Comparison of ENCODE assay signal across 15 cellular contexts in genomic region chr3:140242818-140243276, GRCh38.
DNase-seq lines count a peak whose midpoint lies in the region; ATAC-seq and TF ChIP-seq lines count a peak whose summit lies in the region.
"Had no signal": no experiment of that assay in that cellular context is flagged by ENCODE, and none has a peak within 500 bp of the region (broad histone marks: within the 10 kb centered on the region; RNA-seq: fewer than 3 reads in every experiment).

No MANE protein-coding gene starts in this region.

- in situ Hi-C loops in astrocyte of the cerebellum (cut with HindIII; ENCODE audit: low sequenced_read_pairs): no loop called here

- H3K27ac ChIP-seq in thyroid gland: no peak overlapping the region
- H3K27ac ChIP-seq: ascending aorta had no signal

- TF ChIP-seq POLR2A in thyroid gland (IDR thresholded peaks at IDR 0.05): no peak

- no peaks in the 10 kb centered on the region for H3K9me3 ChIP-seq in thyroid gland
- H3K9me3 ChIP-seq: ascending aorta had no signal

- intact Hi-C loops in thyroid gland (cut with DNase I): no loop called here

- H3K27me3 Mint-ChIP-seq in activated CD8-positive, alpha-beta memory T cell treated with anti-CD3 and anti-CD28 coated beads, Interleukin-2, amount 10 ng/mL, durations not matched to agents 7 days and 5 days: no peaks in the 10 kb centered on the region
- H3K27me3 Mint-ChIP-seq: activated CD4-positive, alpha-beta T cell treated with anti-CD3 and anti-CD28 coated beads, Interleukin-2, amount 10 ng/mL, durations not matched to agents 24 days and 14 days had no signal

- no peaks in the 10 kb centered on the region for H3K4me1 Mint-ChIP-seq in activated CD8-positive, alpha-beta memory T cell treated with anti-CD3 and anti-CD28 coated beads, Interleukin-2, amount 10 ng/mL, durations not matched to agents 7 days and 5 days
- H3K4me1 Mint-ChIP-seq: activated CD4-positive, alpha-beta T cell treated with anti-CD3 and anti-CD28 coated beads, Interleukin-2, amount 10 ng/mL, durations not matched to agents 24 days and 14 days had no signal

- 55 to 69% methylated on average over 5 of the region's 5 CpGs for WGBS in thyroid gland, 2 donors

- H3K9me3 Mint-ChIP-seq in activated CD8-positive, alpha-beta memory T cell treated with anti-CD3 and anti-CD28 coated beads, Interleukin-2, amount 10 ng/mL, durations not matched to agents 7 days and 5 days (ENCODE audit: low read depth): no peaks in the 10 kb centered on the region
- H3K9me3 Mint-ChIP-seq: activated CD4-positive, alpha-beta T cell treated with anti-CD3 and anti-CD28 coated beads, Interleukin-2, amount 10 ng/mL, durations not matched to agents 24 days and 14 days; activated T-helper 1 cell treated with anti-CD3 and anti-CD28 coated beads, Interleukin-12 subunit alpha, Interleukin-12 subunit beta, Interleukin-2, Interleukin-4 antibody, amounts not matched to agents 30 ng/mL and 10 ng/mL and 1 ng/mL, durations not matched to agents 14 hours and 24 hours and 36 hours; T-helper 1 cell treated with Interleukin-12 subunit alpha and Interleukin-12 subunit beta and Interleukin-4 antibody, amounts not matched to agents 30 μg/mL and 1 μg/mL, for 36 hours had no signal

- H3K4me3 ChIP-seq in astrocyte of the cerebellum (ENCODE audit: low read depth, low read length) (no peak overlapping the region), thyroid gland (replicated peaks in 1 of 3) (no peak overlapping the region)
- H3K4me3 ChIP-seq: ascending aorta had no signal

- no peaks in the 10 kb centered on the region for H3K36me3 ChIP-seq in thyroid gland
- H3K36me3 ChIP-seq: ascending aorta had no signal

- H3K4me1 ChIP-seq in thyroid gland: no peaks in the 10 kb centered on the region

- no peaks in the 10 kb centered on the region for H3K36me3 Mint-ChIP-seq in activated CD8-positive, alpha-beta memory T cell treated with anti-CD3 and anti-CD28 coated beads, Interleukin-2, amount 10 ng/mL, durations not matched to agents 7 days and 5 days

- no peak overlapping the region for H3K4me3 Mint-ChIP-seq in activated CD8-positive, alpha-beta memory T cell treated with anti-CD3 and anti-CD28 coated beads, Interleukin-2, amount 10 ng/mL, durations not matched to agents 7 days and 5 days
- H3K4me3 Mint-ChIP-seq: activated CD4-positive, alpha-beta T cell treated with anti-CD3 and anti-CD28 coated beads, Interleukin-2, amount 10 ng/mL, durations not matched to agents 24 days and 14 days; activated T-helper 1 cell treated with anti-CD3 and anti-CD28 coated beads, Interleukin-12 subunit alpha, Interleukin-12 subunit beta, Interleukin-2, Interleukin-4 antibody, amounts not matched to agents 30 ng/mL and 10 ng/mL and 1 ng/mL, durations not matched to agents 14 hours and 24 hours and 36 hours; T-helper 1 cell treated with Interleukin-12 subunit alpha and Interleukin-12 subunit beta and Interleukin-4 antibody, amounts not matched to agents 30 μg/mL and 1 μg/mL, for 36 hours had no signal

- ATAC-seq in activated CD8-positive, alpha-beta memory T cell treated with anti-CD3 and anti-CD28 coated beads, Interleukin-2, amount 10 ng/mL, durations not matched to agents 7 days and 5 days: no peak
- ATAC-seq: stimulated activated naive CD8-positive, alpha-beta T cell treated with anti-CD3 and anti-CD28 coated beads, Interleukin-15, Interleukin-2, amounts not matched to agents 100 U/mL and 50 U/mL, for 24 hours had no signal

- DNase-seq in COR-L47 (lab: John Stamatoyannopoulos, UW) (peak; percentile 81), NCI-H1105 treated with DMSO at 0.1 percent for 48 hours (lab: John Stamatoyannopoulos, UW) (peak; percentile 97), astrocyte of the cerebellum (ENCODE audit: low read depth) (peak; percentile 32), kidney tubule cell (ENCODE audit: low spot score) (peak; percentile 91), Kasumi-1 (lab: John Stamatoyannopoulos, UW) (no peak), thyroid gland (no peak), NCI-H2196 treated with DMSO at 0.1 percent for 48 hours (lab: John Stamatoyannopoulos, UW; ENCODE audit: unreplicated experiment) (no peak)
- DNase-seq in activated CD8-positive, alpha-beta memory T cell treated with anti-CD3 and anti-CD28 coated beads, Interleukin-2, amount 10 ng/mL, durations not matched to agents 7 days and 5 days: no peak
- DNase-seq: activated CD4-positive, alpha-beta T cell treated with anti-CD3 and anti-CD28 coated beads, Interleukin-2, amount 10 ng/mL, durations not matched to agents 24 days and 14 days; AML-193; MV-4-11; stimulated activated naive CD8-positive, alpha-beta T cell treated with anti-CD3 and anti-CD28 coated beads, Interleukin-15, Interleukin-2, amounts not matched to agents 100 U/mL and 50 U/mL, for 24 hours had no signal

- CTCF ChIA-PET in activated CD8-positive, alpha-beta memory T cell treated with anti-CD3 and anti-CD28 coated beads, Interleukin-2, amount 10 ng/mL, durations not matched to agents 7 days and 5 days (lab: Charles Lee): no interaction called here

- no peak for TF ChIP-seq CTCF in astrocyte of the cerebellum (IDR thresholded peaks at IDR 0.05; ENCODE audit: low read depth, low read length, missing control alignments)
- no peak for TF ChIP-seq CTCF in thyroid gland (IDR thresholded peaks at IDR 0.05)

- no peak overlapping the region for H3K27ac Mint-ChIP-seq in activated CD8-positive, alpha-beta memory T cell treated with anti-CD3 and anti-CD28 coated beads, Interleukin-2, amount 10 ng/mL, durations not matched to agents 7 days and 5 days
- H3K27ac Mint-ChIP-seq: activated CD4-positive, alpha-beta T cell treated with anti-CD3 and anti-CD28 coated beads, Interleukin-2, amount 10 ng/mL, durations not matched to agents 24 days and 14 days; activated T-helper 1 cell treated with anti-CD3 and anti-CD28 coated beads, Interleukin-12 subunit alpha, Interleukin-12 subunit beta, Interleukin-2, Interleukin-4 antibody, amounts not matched to agents 30 ng/mL and 10 ng/mL and 1 ng/mL, durations not matched to agents 14 hours and 24 hours and 36 hours; T-helper 1 cell treated with Interleukin-12 subunit alpha and Interleukin-12 subunit beta and Interleukin-4 antibody, amounts not matched to agents 30 μg/mL and 1 μg/mL, for 36 hours had no signal

- no peaks in the 10 kb centered on the region for H3K27me3 ChIP-seq in thyroid gland
- H3K27me3 ChIP-seq: ascending aorta had no signal

Comparison
In these comparisons a context has a peak if more than half of its experiments do, and no peak if none do; other contexts are left out.
1. DNase-seq: peak in COR-L47 (single experiment), NCI-H1105 treated with DMSO at 0.1 percent for 48 hours (single experiment), astrocyte of the cerebellum (single experiment) and kidney tubule cell (single experiment); none in Kasumi-1 (0 of 2), thyroid gland (0 of 2), NCI-H2196 treated with DMSO at 0.1 percent for 48 hours (single experiment) and activated CD8-positive, alpha-beta memory T cell treated with anti-CD3 and anti-CD28 coated beads, Interleukin-2, amount 10 ng/mL, durations not matched to agents 7 days and 5 days (single experiment).